30 cellular contexts compared by ENCODE assay signal in the genomic region with DNA sequence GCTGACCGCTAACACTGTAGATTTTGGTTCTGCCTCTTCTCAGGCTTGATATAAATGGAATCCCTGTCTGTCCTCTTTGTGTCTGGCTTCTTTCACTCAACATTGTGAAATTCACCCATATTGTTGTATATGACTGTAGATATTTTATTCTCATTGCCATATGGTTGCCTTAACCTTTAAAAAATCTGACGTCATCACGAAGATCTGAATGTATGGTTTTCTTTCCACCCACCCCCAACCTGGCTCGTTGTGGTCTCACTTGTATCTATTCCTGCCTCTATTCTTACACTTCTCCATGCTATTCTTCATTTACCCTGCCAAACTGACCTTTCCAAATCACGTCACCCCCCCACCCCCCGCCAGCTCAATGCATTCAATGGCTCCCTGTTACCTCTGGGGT. TPM values are rescaled to one million over a fixed set of nuclear protein-coding genes. Genes with fewer than 3 reads are reported as not detected.
"Had no signal": no experiment of that assay in that cellular context is flagged by ENCODE, and none has a peak within 500 bp of the region (broad histone marks: within the 10 kb centered on the region; RNA-seq: fewer than 3 reads in every experiment).

No MANE protein-coding gene starts in this region.

- H3K9me3 ChIP-seq: suprapubic skin, testis, thoracic aorta, thyroid gland, tibial artery, transverse colon, upper lobe of left lung, upper lobe of right lung, uterus, vagina had no signal

- ATAC-seq: stimulated activated effector memory CD8-positive, alpha-beta T cell treated with anti-CD3 and anti-CD28 coated beads, Interleukin-12 subunit alpha, Interleukin-12 subunit beta, amount 100 ng/mL, for 72 hours; stimulated activated memory B cell treated with anti-CD40 and anti-IgM and Interleukin-4, amounts not matched to agents 10 μg/mL and 1 μg/mL and 100 μg/mL, for 72 hours; stimulated activated naive B cell treated with anti-CD40 and anti-IgM and Interleukin-4, amounts not matched to agents 10 μg/mL and 1 μg/mL and 100 μg/mL, for 72 hours; stimulated activated naive CD8-positive, alpha-beta T cell treated with anti-CD3 and anti-CD28 coated beads, Interleukin-15, amount 100 ng/mL, for 72 hours; stimulated activated naive CD8-positive, alpha-beta T cell treated with anti-CD3 and anti-CD28 coated beads, Interleukin-15, Interleukin-2, amounts not matched to agents 100 U/mL and 50 U/mL, for 24 hours; upper lobe of right lung had no signal

- DNase-seq: stimulated activated CD4-positive, alpha-beta T cell treated with anti-CD3 and anti-CD28 coated beads, Interleukin-2, amount 100 ng/mL, for 48 hours; stimulated activated CD4-positive, alpha-beta T cell treated with anti-CD3 and anti-CD28 coated beads, Interleukin-4, amount 100 ng/mL, for 1 hour; stimulated activated CD4-positive, alpha-beta T cell treated with anti-CD3 and anti-CD28 coated beads, Interleukin-4, amount 100 ng/mL, for 24 hours; stimulated activated CD4-positive, alpha-beta T cell treated with anti-CD3 and anti-CD28 coated beads, Interleukin-4, amount 100 ng/mL, for 4 hours; stimulated activated CD8-positive, alpha-beta memory T cell treated with anti-CD3 and anti-CD28 coated beads, Interleukin-4, amount 100 ng/mL, for 48 hours; stimulated activated naive B cell treated with anti-CD40 and anti-IgM and Interleukin-4, amounts not matched to agents 10 μg/mL and 1 μg/mL and 100 μg/mL, for 72 hours; stimulated activated naive CD4-positive, alpha-beta T cell; stimulated activated naive CD4-positive, alpha-beta T cell treated with Interleukin-2 at 50 U/mL for 16 hours; stimulated activated naive CD8-positive, alpha-beta T cell treated with anti-CD3 and anti-CD28 coated beads, Interleukin-15, amount 100 ng/mL, for 72 hours; stimulated activated naive CD8-positive, alpha-beta T cell treated with anti-CD3 and anti-CD28 coated beads, Interleukin-15, Interleukin-2, amounts not matched to agents 100 U/mL and 50 U/mL, for 24 hours; stomach; substantia nigra; testis; thyroid gland; tibial artery; transverse colon; trophoblast cell; upper lobe of left lung; upper lobe of right lung; uterus had no signal

- H3K27me3 ChIP-seq: testis, thyroid gland, uterus, vagina had no signal

- H3K4me1 ChIP-seq: testis, tibial nerve, upper lobe of right lung, uterus, vagina had no signal

- H3K36me3 ChIP-seq: stomach, suprapubic skin, thoracic aorta, thyroid gland, tibial artery, tibial nerve, transverse colon, upper lobe of left lung, upper lobe of right lung, uterus, vagina had no signal

- H3K27ac ChIP-seq: stomach, suprapubic skin, testis, thoracic aorta, thyroid gland, tibial artery, tibial nerve, transverse colon, upper lobe of left lung, upper lobe of right lung, uterus, vagina had no signal

- H3K4me3 ChIP-seq: stomach, suprapubic skin, testis, thoracic aorta, thyroid gland, tibial artery, tibial nerve, transverse colon, upper lobe of left lung, upper lobe of right lung, uterus, vagina had no signal

RNA-seq across cellular contexts. Expression of a gene that starts 21.9 kb away (rescaled TPM):
- total RNA-seq: stomach, subcutaneous adipose tissue, suprapubic skin, temporal lobe, thoracic aorta, thyroid gland, tibial nerve, transverse colon, upper lobe of left lung, upper lobe of right lung, ureter, urinary bladder, uterus, vagina had no signal
- polyA plus RNA-seq: urinary bladder had no signal

RNA-seq across cellular contexts. Expression of a gene that starts 23.8 kb away (rescaled TPM):
- total RNA-seq: stomach, suprapubic skin, testis, thoracic aorta, thyroid gland, tibial nerve, transverse colon, upper lobe of right lung, ureter, urinary bladder, uterus, vagina had no signal
- polyA plus RNA-seq: stomach, urinary bladder had no signal
